ENCODE assay signal across 8 cellular contexts in genomic region chr12:123601602-123602489, GRCh38. TPM values are rescaled to one million over a fixed set of nuclear protein-coding genes. Genes with fewer than 3 reads are reported as not detected.
DNase-seq lines count a peak whose midpoint lies in the region; ATAC-seq and TF ChIP-seq lines count a peak whose summit lies in the region.

TSS of gene DDX55 (plus strand) at chr12:123602099. CDS start at chr12:123602149, 50 bp downstream.

- no peaks in the 10 kb centered on the region for H3K27me3 Mint-ChIP-seq in central memory CD8-positive, alpha-beta T cell

- peak within 1 kb of the TSS; percentile 97 for H3K27ac Mint-ChIP-seq in central memory CD8-positive, alpha-beta T cell (ENCODE audit: low read depth)

- TF ChIP-seq CTCF in AG04449 (IDR thresholded peaks at IDR 0.05; ENCODE audit: insufficient read depth, low read length, missing control alignments) (peak; percentile 35), kidney epithelial cell (IDR thresholded peaks at IDR 0.05; ENCODE audit: insufficient read depth, low read length, poor library complexity, severe bottlenecking) (peak; percentile 37)

- no peaks in the 10 kb centered on the region for H3K27me3 ChIP-seq in kidney epithelial cell (ENCODE audit: control insufficient read depth, insufficient read depth, low read length)

- CTCF ChIA-PET in AG04449 (lab: Yijun Ruan, JAX), result interaction anchor here (1.1 to 1.7 kb wide), 3 partner anchors 10 to 17 kb away, joined by 3 to 5 read pairs (median 3); no protein-coding TSS in a partner anchor

- peaks cover 30% of the 10 kb centered on the region for H3K36me3 Mint-ChIP-seq in central memory CD8-positive, alpha-beta T cell (ENCODE audit: insufficient read depth)

- peaks cover 29% of the 10 kb centered on the region for H3K4me1 Mint-ChIP-seq in central memory CD8-positive, alpha-beta T cell

- H3K4me3 ChIP-seq in AG04449 (ENCODE audit: low read depth, low read length), result peak within 1 kb of the TSS; percentile 100
- H3K4me3 ChIP-seq in kidney epithelial cell (ENCODE audit: low read depth, low read length), result peak within 1 kb of the TSS; percentile 93

- POLR2A ChIA-PET in AG04449 (lab: Yijun Ruan, JAX), result interaction anchor here (0.7 to 1.2 kb wide), 5 partner anchors 18 to 558 kb away, joined by 3 to 4 read pairs (median 3); partner anchors contain the start of genes MPHOSPH9, MTRFR and TMED2

- no peaks in the 10 kb centered on the region for H3K36me3 ChIP-seq in kidney epithelial cell (ENCODE audit: control insufficient read depth, insufficient read depth, low read length)

- ATAC-seq in GM18858 (IDR thresholded peaks at IDR 0.05; ENCODE audit: unreplicated experiment) (peak; percentile 69), HG03066 (IDR thresholded peaks at IDR 0.05; ENCODE audit: low read depth, unreplicated experiment) (peak; percentile 83)
- ATAC-seq in central memory CD8-positive, alpha-beta T cell (replicated peaks; ENCODE audit: extremely low read depth, poor library complexity, severe bottlenecking), result peak; percentile 94

- peak within 1 kb of the TSS; percentile 98 for H3K4me3 Mint-ChIP-seq in central memory CD8-positive, alpha-beta T cell

- DNase-seq in AG04449 (ENCODE audit: low read depth, low spot score) (no peak), NCI-H2196 (lab: John Stamatoyannopoulos, UW; ENCODE audit: unreplicated experiment) (peak; percentile 92), kidney epithelial cell (ENCODE audit: low read depth) (no peak)
- DNase-seq in activated CD4-positive, CD25-positive, alpha-beta regulatory T cell treated with anti-CD3 and anti-CD28 coated beads, Interleukin-2, amount 50 U/mL, for 16 hours (ENCODE audit: low read depth, low spot score), result peak; percentile 66
- DNase-seq in central memory CD8-positive, alpha-beta T cell (ENCODE audit: low spot score in 2 of 2), result peak; percentile 74
- peak; percentile 79 to 86 for DNase-seq in stimulated activated CD4-positive, alpha-beta T cell treated with anti-CD3 and anti-CD28 coated beads, Interleukin-15, amount 100 ng/mL, for 48 hours (ENCODE audit: low read depth in 2 of 2)

- H3K9me3 Mint-ChIP-seq in central memory CD8-positive, alpha-beta T cell, result no peaks in the 10 kb centered on the region

RNA-seq across cellular contexts. Expression of gene DDX55, which starts in this region (rescaled TPM):
- 16.2 and 25.6 TPM in 2 replicates for total RNA-seq in kidney epithelial cell

Comparison
In these comparisons a context has a peak if more than half of its experiments do, and no peak if none do; other contexts are left out.
1. DNase-seq: peak in NCI-H2196 (single experiment), activated CD4-positive, CD25-positive, alpha-beta regulatory T cell treated with anti-CD3 and anti-CD28 coated beads, Interleukin-2, amount 50 U/mL, for 16 hours (single experiment), central memory CD8-positive, alpha-beta T cell (2 of 2) and stimulated activated CD4-positive, alpha-beta T cell treated with anti-CD3 and anti-CD28 coated beads, Interleukin-15, amount 100 ng/mL, for 48 hours (2 of 2); none in AG04449 (single experiment) and kidney epithelial cell (single experiment).
2. Peak in every context shown above with its lines, with median percentiles within 50 percentile points of each other: ATAC-seq.